14 cellular contexts compared by ENCODE assay signal in genomic region chr1:201628490-201628889, GRCh38.
A peak's percentile ranks its signal among the peaks of the same experiment; 100 is the strongest.
DNase-seq lines count a peak whose midpoint lies in the region; ATAC-seq and TF ChIP-seq lines count a peak whose summit lies in the region.
"Had no signal": no experiment of that assay in that cellular context is flagged by ENCODE, and none has a peak within 500 bp of the region (broad histone marks: within the 10 kb centered on the region; RNA-seq: fewer than 3 reads in every experiment).

No MANE protein-coding gene starts in this region.

- H3K27me3 ChIP-seq in IMR-90 (ENCODE audit: control insufficient read depth, insufficient read depth, low read length) (no peaks in the 10 kb centered on the region), right cardiac atrium (ENCODE audit: control insufficient read depth, insufficient read depth) (no peaks in the 10 kb centered on the region), breast epithelium (no peaks in the 10 kb centered on the region)
- H3K27me3 ChIP-seq: spleen had no signal

- no peak overlapping the region for H2BK15ac ChIP-seq in IMR-90 (ENCODE audit: low read depth, low read length)

- no peak overlapping the region for H3K56ac ChIP-seq in IMR-90 (ENCODE audit: extremely low read depth, insufficient read depth, low read length)

- H2AFZ ChIP-seq in IMR-90 (replicated peaks; ENCODE audit: low read length, poor library complexity) = no peak overlapping the region

- H2BK5ac ChIP-seq in IMR-90 (ENCODE audit: low read depth, low read length, poor library complexity, severe bottlenecking) = no peak overlapping the region

- DNase-seq in Ammon's horn (ENCODE audit: low spot score) (peak; percentile 60), IMR-90 (no peak), NCI-H69 (lab: John Stamatoyannopoulos, UW) (peak; percentile 99), right cardiac atrium (peak; percentile 46 to 79 (median 76)), GOT3 (lab: John Stamatoyannopoulos, UW) (no peak), omental fat pad (ENCODE audit: low spot score) (no peak), breast epithelium (ENCODE audit: low spot score in 2 of 2) (no peak), AG20443 (ENCODE audit: low spot score) (no peak)
- DNase-seq: activated B cell treated with CpG ODN at 0.5 μM for 24 hours; activated CD8-positive, alpha-beta memory T cell treated with anti-CD3 and anti-CD28 coated beads, Interleukin-2, amount 50 U/mL, for 4 hours; DMS53; effector memory CD8-positive, alpha-beta T cell; NCI-H510A treated with DMSO at 0.1 percent for 48 hours; spleen had no signal

- no peak overlapping the region for H2BK120ac ChIP-seq in IMR-90 (ENCODE audit: low read depth, low read length)

- intact Hi-C loops in IMR-90 (cut with micrococcal nuclease) = no loop called here
- intact Hi-C loops in right cardiac atrium (cut with DNase I) = no loop called here
- intact Hi-C loops in breast epithelium (cut with DNase I; ENCODE audit: low total_unique reads) = no loop called here

- H3K27ac ChIP-seq in IMR-90 (ENCODE audit: insufficient read depth, low read length) (no peak overlapping the region), right cardiac atrium (ENCODE audit: low read length) (no peak overlapping the region), breast epithelium (no peak overlapping the region)
- H3K27ac ChIP-seq: spleen had no signal

- peak overlapping the region; percentile 36; the same call in 1 of the 2 replicates for H3K23ac ChIP-seq in IMR-90 (ENCODE audit: low read depth, low read length)

- no peak overlapping the region for H3K4me2 ChIP-seq in IMR-90 (ENCODE audit: low read depth, low read length)

- dilution Hi-C loops in IMR-90 (cut with HindIII; ENCODE audit: low sequenced_read_pairs, unreplicated experiment) = no loop called here

- peaks cover 44% of the 10 kb centered on the region for H3K9me1 ChIP-seq in IMR-90 (ENCODE audit: insufficient read depth, low read length)

- H3K4me1 ChIP-seq in IMR-90 (ENCODE audit: control insufficient read depth, insufficient read depth, low read length) (peaks cover 20% of the 10 kb centered on the region), right cardiac atrium (ENCODE audit: control insufficient read depth, insufficient read depth, low read length) (peaks cover 13% of the 10 kb centered on the region), breast epithelium (peaks cover 0 to 3% of the 10 kb centered on the region in 2 donors)

- peak overlapping the region; percentile 77; the same call in 1 of the 2 replicates for H2AK5ac ChIP-seq in IMR-90 (ENCODE audit: low read depth, low read length)

- POLR2A ChIA-PET in IMR-90 (lab: Charles Lee; ENCODE audit: unreplicated experiment) = no interaction called here

- H3K36me3 ChIP-seq in IMR-90 (ENCODE audit: control insufficient read depth, insufficient read depth, low read length) = peaks cover 25% of the 10 kb centered on the region
- no peaks in the 10 kb centered on the region for H3K36me3 ChIP-seq in breast epithelium

- H3K4ac ChIP-seq in IMR-90 (ENCODE audit: low read depth, low read length) = peak overlapping the region; percentile 58

- no peak overlapping the region for H3K9ac ChIP-seq in IMR-90 (ENCODE audit: low read depth, low read length)

- no peak overlapping the region for H2AK9ac ChIP-seq in IMR-90 (replicated peaks; ENCODE audit: low read depth, low read length, poor library complexity)

- in situ Hi-C loops in IMR-90 (cut with MboI; ENCODE audit: low sequenced_read_pairs) = loop anchor here (10.0 kb wide), 1 partner anchor 64 kb away; no protein-coding TSS in a partner anchor

- no peak overlapping the region for H2BK20ac ChIP-seq in IMR-90 (ENCODE audit: low read depth, low read length)

- H3K18ac ChIP-seq in IMR-90 (ENCODE audit: low read depth, low read length) = no peak overlapping the region

- H3K4me3 ChIP-seq in IMR-90 (ENCODE audit: insufficient read depth, low read depth, low read length) (no peak overlapping the region), right cardiac atrium (ENCODE audit: low read length) (no peak overlapping the region), breast epithelium (no peak overlapping the region)
- H3K4me3 ChIP-seq: spleen had no signal

- no peak overlapping the region for H4K5ac ChIP-seq in IMR-90 (ENCODE audit: low read depth, low read length)

- H4K8ac ChIP-seq in IMR-90 (ENCODE audit: low read depth in 2 of 2, low read length in 2 of 2) = 0 out of 4 replicates have a peak overlapping the region, but pooled peaks of 1 of the 2 experiments have one; percentile 20

- H3K14ac ChIP-seq in IMR-90 (replicated peaks; ENCODE audit: low read depth, low read length) = no peak overlapping the region

- WGBS in IMR-90 (ENCODE audit: extremely low coverage in 2 of 2, insufficient read length in 1 of 2), 2 experiments = no CpG with 5 or more reads among the region's 6 CpGs
- 53% methylated on average over 6 of the region's 6 CpGs for WGBS in right cardiac atrium

- H3K79me1 ChIP-seq in IMR-90 (ENCODE audit: low read depth in 1 of 2, low read length in 2 of 2) = peaks cover 36 to 73% of the 10 kb centered on the region in 2 experiments

- H3K9me3 ChIP-seq in IMR-90 (ENCODE audit: control insufficient read depth, insufficient read depth, low read length) (no peaks in the 10 kb centered on the region), right cardiac atrium (ENCODE audit: control insufficient read depth, low read length) (no peaks in the 10 kb centered on the region), breast epithelium (no peaks in the 10 kb centered on the region)
- H3K9me3 ChIP-seq: spleen had no signal

- no TSS peak for BruUV-seq in IMR-90 (replicated peaks; lab: Mats Ljungman, UMichigan)

- no peak for ATAC-seq in IMR-90 (ENCODE audit: low read depth)
- peak in 1 of 2 donors; percentile 5 for ATAC-seq in right cardiac atrium
- no peak for ATAC-seq in omental fat pad (ENCODE audit: low FRiP score)
- ATAC-seq: effector memory CD8-positive, alpha-beta T cell had no signal

- H4K20me1 ChIP-seq in IMR-90 (ENCODE audit: insufficient read depth, low read length) = peaks cover 4% of the 10 kb centered on the region; the same call in 1 of the 2 replicates

- TF ChIP-seq POLR2A in IMR-90 (IDR thresholded peaks at IDR 0.05; ENCODE audit: low read depth, low read length) = no peak
- TF ChIP-seq POLR2A in breast epithelium (IDR thresholded peaks at IDR 0.05) = no peak

- CTCF ChIA-PET in IMR-90 (lab: Yijun Ruan, JAX) = interaction anchor here (0.6 to 0.9 kb wide), 2 partner anchors 88 to 98 kb away, joined by 3 to 4 read pairs; no protein-coding TSS in a partner anchor

- no peak for TF ChIP-seq RAD21 in IMR-90 (IDR thresholded peaks at IDR 0.05; ENCODE audit: low read length)

- TF ChIP-seq CTCF in IMR-90 (conservative IDR thresholded peaks at IDR 0.05; ENCODE audit: low read depth, low read length) (no peak), omental fat pad (IDR thresholded peaks at IDR 0.05) (no peak), breast epithelium (IDR thresholded peaks at IDR 0.05) (no peak)

- H4K91ac ChIP-seq in IMR-90 (ENCODE audit: insufficient read depth, low read depth, low read length) = peak overlapping the region; percentile 28; the same call in 1 of the 2 replicates

TF ChIP-seq in IMR-90, 13 proteins besides CTCF, POLR2A, EP300 and RAD21:
- TF ChIP-seq MAFK (IDR thresholded peaks at IDR 0.05; ENCODE audit: low read depth, low read length) (no peak), FOS (IDR thresholded peaks at IDR 0.05; ENCODE audit: low read depth, low read length) (no peak), RCOR1 (IDR thresholded peaks at IDR 0.05; ENCODE audit: insufficient replicate concordance, low read length) (no peak), CEBPB (IDR thresholded peaks at IDR 0.05; ENCODE audit: low read depth, low read length) (no peak), CHD1 (IDR thresholded peaks at IDR 0.05; ENCODE audit: low read depth, low read length) (no peak), ELK1 (IDR thresholded peaks at IDR 0.05; ENCODE audit: borderline replicate concordance, low read depth, low read length) (no peak), USF2 (IDR thresholded peaks at IDR 0.05; ENCODE audit: low read depth, low read length) (no peak), BHLHE40 (IDR thresholded peaks at IDR 0.05; ENCODE audit: low read depth, low read length) (no peak), SMC3 (IDR thresholded peaks at IDR 0.05; ENCODE audit: low read depth, low read length) (no peak), MAZ (IDR thresholded peaks at IDR 0.05; ENCODE audit: borderline replicate concordance, low read depth, low read length) (no peak), RFX5 (IDR thresholded peaks at IDR 0.05; ENCODE audit: low read depth, low read length) (no peak), NFE2L2 (IDR thresholded peaks at IDR 0.05; ENCODE audit: low read depth, low read length) (no peak)

Comparison
In these comparisons a context has a peak if more than half of its experiments do, and no peak if none do; other contexts are left out.
1. DNase-seq: peak in Ammon's horn (single experiment), NCI-H69 (single experiment) and right cardiac atrium (3 of 3); none in IMR-90 (single experiment), GOT3 (single experiment), omental fat pad (single experiment), breast epithelium (0 of 2) and AG20443 (single experiment).